ENCODE assay signal across 1 cellular context in genomic region chrX:119583431-119584059, GRCh38.
TF ChIP-seq lines count a peak whose summit lies in the region.

No MANE protein-coding gene starts in this region.

TF ChIP-seq in endothelial cell of umbilical vein, 7 proteins besides CTCF, POLR2A, EP300 and RAD21:
- TF ChIP-seq EZH2 (IDR thresholded peaks at IDR 0.05; ENCODE audit: borderline replicate concordance, low read depth, low read length, severe bottlenecking) (no peak), FOS (IDR thresholded peaks at IDR 0.05; ENCODE audit: borderline replicate concordance, insufficient read depth, low read length) (no peak), POLR2AphosphoS5 (IDR thresholded peaks at IDR 0.05; ENCODE audit: insufficient read depth, low read depth, low read length) (no peak), GATA2 (IDR thresholded peaks at IDR 0.05; ENCODE audit: insufficient read depth, insufficient read length, low read depth, low read length) (no peak), JUN (IDR thresholded peaks at IDR 0.05; ENCODE audit: borderline replicate concordance, insufficient read depth, insufficient read length, low read depth) (no peak), MAX (IDR thresholded peaks at IDR 0.05; ENCODE audit: insufficient read depth, insufficient read length) (no peak), MYC (IDR thresholded peaks at IDR 0.05; ENCODE audit: low read depth, low read length) (no peak)
